In genomic region chr19:1956868-1957492, GRCh38 we compare ENCODE assay signal across 16 cellular contexts. TPM values are rescaled to one million over a fixed set of nuclear protein-coding genes. Genes with fewer than 3 reads are reported as not detected.
DNase-seq lines count a peak whose midpoint lies in the region; ATAC-seq and TF ChIP-seq lines count a peak whose summit lies in the region.
"Had no signal": no experiment of that assay in that cellular context is flagged by ENCODE, and none has a peak within 500 bp of the region (broad histone marks: within the 10 kb centered on the region; RNA-seq: fewer than 3 reads in every experiment).

No MANE protein-coding gene starts in this region.

- H3K4me3 ChIP-seq in adrenal gland: no peak overlapping the region
- H3K4me3 ChIP-seq in muscle layer of colon (ENCODE audit: low read depth in 1 of 2, low read length in 2 of 2): peak overlapping the region in 1 of 2 donors; percentile 23
- no peak overlapping the region for H3K4me3 ChIP-seq in testis
- no peak overlapping the region for H3K4me3 ChIP-seq in prostate gland
- H3K4me3 ChIP-seq in WERI-Rb-1 (ENCODE audit: low read depth, low read length): no peak overlapping the region
- H3K4me3 ChIP-seq: lower lobe of right lung had no signal

- no peak overlapping the region for H3K9ac ChIP-seq in muscle layer of colon (ENCODE audit: low read length)

- intact Hi-C loops in adrenal gland (cut with DNase I) (loop anchor here in 1 of 2 donors (10.0 kb wide), 1 partner anchor 48 kb away; no protein-coding TSS in a partner anchor), Right ventricle myocardium superior (cut with DNase I) (no loop called here), testis (cut with DNase I; ENCODE audit: low total_unique reads) (no loop called here), prostate gland (cut with DNase I) (no loop called here)

- H3K36me3 ChIP-seq in adrenal gland (replicated peaks in 1 of 2) (no peaks in the 10 kb centered on the region), muscle layer of colon (ENCODE audit: insufficient read depth, low read length) (no peaks in the 10 kb centered on the region), testis (ENCODE audit: low read depth, missing control alignments) (no peaks in the 10 kb centered on the region), prostate gland (no peaks in the 10 kb centered on the region), WERI-Rb-1 (peaks cover 6% of the 10 kb centered on the region; the same call in 1 of the 2 replicates)
- H3K36me3 ChIP-seq: breast epithelium had no signal

- DNase-seq in adrenal gland: peak; percentile 68 to 92 (median 83)
- no peak for DNase-seq in Right ventricle myocardium superior
- DNase-seq in testis: peak; percentile 51
- DNase-seq in GM13977 (ENCODE audit: low spot score): no peak
- no peak for DNase-seq in prostate gland (ENCODE audit: low spot score)
- DNase-seq in WERI-Rb-1: no peak
- DNase-seq: activated CD4-positive, CD25-positive, alpha-beta regulatory T cell; activated CD8-positive, alpha-beta memory T cell treated with anti-CD3 and anti-CD28 coated beads, Interleukin-2, amount 10 ng/mL, durations not matched to agents 7 days and 5 days; activated naive CD4-positive, alpha-beta T cell treated with anti-CD3 and anti-CD28 coated beads for 36 hours; CD4-positive, alpha-beta memory T cell; EL; lower lobe of right lung; NCI-H510A; stimulated activated CD4-positive, alpha-beta T cell treated with anti-CD3 and anti-CD28 coated beads, Interleukin-12 subunit alpha, Interleukin-12 subunit beta, amount 100 ng/mL, for 4 hours had no signal

- peak overlapping the region in 1 of 5 donors; percentile 22 for H3K27ac ChIP-seq in adrenal gland
- peak overlapping the region; percentile 52 for H3K27ac ChIP-seq in muscle layer of colon (ENCODE audit: low read depth, low read length)
- no peak overlapping the region for H3K27ac ChIP-seq in testis
- no peak overlapping the region for H3K27ac ChIP-seq in prostate gland
- no peak overlapping the region for H3K27ac ChIP-seq in WERI-Rb-1
- H3K27ac ChIP-seq: breast epithelium, lower lobe of right lung had no signal

- ATAC-seq in Right ventricle myocardium superior (ENCODE audit: poor library complexity): peak; percentile 68
- ATAC-seq: activated CD8-positive, alpha-beta memory T cell treated with anti-CD3 and anti-CD28 coated beads, Interleukin-2, amount 10 ng/mL, durations not matched to agents 7 days and 5 days; lower lobe of right lung had no signal

- in situ Hi-C loops in GM13977 (cut with MboI; ENCODE audit: low pct_unique_long_range_greater_than_20kb, low sequenced_read_pairs, unreplicated experiment): no loop called here

- no peak for TF ChIP-seq CTCF in adrenal gland (IDR thresholded peaks at IDR 0.05)
- TF ChIP-seq CTCF in testis (IDR thresholded peaks at IDR 0.05): no peak
- TF ChIP-seq CTCF in GM13977 (IDR thresholded peaks at IDR 0.05; ENCODE audit: extremely low read depth, insufficient read depth, missing control alignments): no peak
- no peak for TF ChIP-seq CTCF in prostate gland (IDR thresholded peaks at IDR 0.05)
- TF ChIP-seq CTCF in WERI-Rb-1 (IDR thresholded peaks at IDR 0.05; ENCODE audit: low read depth, low read length): no peak

- H3K9me3 ChIP-seq in adrenal gland (replicated peaks in 1 of 3) (no peaks in the 10 kb centered on the region), muscle layer of colon (ENCODE audit: low read length) (no peaks in the 10 kb centered on the region), testis (no peaks in the 10 kb centered on the region), prostate gland (no peaks in the 10 kb centered on the region), WERI-Rb-1 (ENCODE audit: severe bottlenecking) (no peaks in the 10 kb centered on the region)
- H3K9me3 ChIP-seq: breast epithelium, lower lobe of right lung had no signal

- WGBS in adrenal gland, 4 donors: 60 to 77% (median 67%) methylated on average over 14 to 28 of the region's 28 CpGs
- WGBS in testis, 2 donors: 70 to 77% methylated on average over 20 to 28 of the region's 28 CpGs
- WGBS in prostate gland: 56% methylated on average over 28 of the region's 28 CpGs

- H3K27me3 ChIP-seq in adrenal gland (no peaks in the 10 kb centered on the region), muscle layer of colon (ENCODE audit: control insufficient read depth in 1 of 2, insufficient read depth in 2 of 2, low read length in 2 of 2) (no peaks in the 10 kb centered on the region), testis (no peaks in the 10 kb centered on the region), prostate gland (replicated peaks; ENCODE audit: insufficient read depth) (no peaks in the 10 kb centered on the region), WERI-Rb-1 (ENCODE audit: insufficient read depth, low read depth, severe bottlenecking) (no peaks in the 10 kb centered on the region)
- H3K27me3 ChIP-seq: breast epithelium had no signal

- peaks cover 4 to 9% of the 10 kb centered on the region in 2 donors for H3K4me1 ChIP-seq in adrenal gland (replicated peaks in 1 of 2)
- peaks cover 8% of the 10 kb centered on the region for H3K4me1 ChIP-seq in muscle layer of colon (ENCODE audit: insufficient read depth, low read length)
- H3K4me1 ChIP-seq in testis: no peaks in the 10 kb centered on the region
- H3K4me1 ChIP-seq in prostate gland (replicated peaks): no peaks in the 10 kb centered on the region
- H3K4me1 ChIP-seq: breast epithelium, lower lobe of right lung had no signal

- peak in 1 of 2 donors; percentile 18 for TF ChIP-seq POLR2A in adrenal gland (IDR thresholded peaks at IDR 0.05)
- no peak for TF ChIP-seq POLR2A in testis (IDR thresholded peaks at IDR 0.05)
- TF ChIP-seq POLR2A in prostate gland (IDR thresholded peaks at IDR 0.05): no peak

RNA-seq across cellular contexts. Expression of gene CSNK1G2, which starts 16.0 kb away (rescaled TPM):
- total RNA-seq in adrenal gland (10 to 100 TPM; 50.7 to 83.4 (median 73.6) TPM), Right ventricle myocardium superior (24.3 TPM), testis (100 to 1,000 TPM; 159 to 287 TPM), prostate gland (100 to 1,000 TPM in 1 of 2 donors, 10 to 100 TPM in 1; 56.5 to 107 TPM)
- polyA plus RNA-seq in adrenal gland (100 to 1,000 TPM in 2 of 3 donors, 10 to 100 TPM in 1; 30.0 to 120 (median 100) TPM), testis (ENCODE audit: insufficient read depth, low read depth, low replicate concordance) (178 TPM)

RNA-seq across cellular contexts. Expression of gene ADAT3, which starts 51.8 kb away (rescaled TPM):
- total RNA-seq in adrenal gland (10 to 100 TPM in 3 of 8 donors, 1 to 10 TPM in 5; 4.7 to 29.6 (median 9.2) TPM), Right ventricle myocardium superior (2.1 TPM), testis (10 to 100 TPM; 10.6 to 16.7 TPM), prostate gland (10 to 100 TPM; 17.3 to 25.1 TPM)
- polyA plus RNA-seq in adrenal gland (1 to 10 TPM in 2 of 3 donors, not detected in 1; 8.1 to 8.3 TPM), testis (ENCODE audit: insufficient read depth, low read depth, low replicate concordance) (1.1 TPM)

RNA-seq across cellular contexts. Expression of gene SCAMP4, which starts 51.8 kb away (rescaled TPM):
- total RNA-seq in adrenal gland: 100 to 1,000 TPM in 3 of 8 donors, 10 to 100 TPM in 5; 47.8 to 192 (median 84.8) TPM
- 10 to 100 TPM; 13.5 to 43.8 (median 22.7) TPM for polyA plus RNA-seq in adrenal gland
- total RNA-seq in Right ventricle myocardium superior: 16.2 TPM
- total RNA-seq in testis: 100 to 1,000 TPM in 1 of 2 donors, 10 to 100 TPM in 1; 80.1 to 108 TPM
- polyA plus RNA-seq in testis (ENCODE audit: insufficient read depth, low read depth, low replicate concordance): 50.1 TPM
- 100 to 1,000 TPM; 161 to 248 TPM for total RNA-seq in prostate gland

RNA-seq across cellular contexts. Expression of gene BTBD2, which starts 58.5 kb away (rescaled TPM):
- total RNA-seq in adrenal gland: 100 to 1,000 TPM in 1 of 8 donors, 10 to 100 TPM in 7; 55.0 to 122 (median 82.4) TPM
- polyA plus RNA-seq in adrenal gland: 10 to 100 TPM; 11.8 to 87.5 (median 57.7) TPM
- 56.3 TPM for total RNA-seq in Right ventricle myocardium superior
- total RNA-seq in testis: 100 to 1,000 TPM in 1 of 2 donors, 10 to 100 TPM in 1; 61.1 to 117 TPM
- polyA plus RNA-seq in testis (ENCODE audit: insufficient read depth, low read depth, low replicate concordance): 43.2 TPM
- total RNA-seq in prostate gland: 100 to 1,000 TPM; 116 to 136 TPM

Comparison
In these comparisons a context has a peak if more than half of its experiments do, and no peak if none do; other contexts are left out.
1. DNase-seq: peak in adrenal gland (7 of 7) and testis (single experiment); none in Right ventricle myocardium superior (single experiment), GM13977 (single experiment), prostate gland (single experiment) and WERI-Rb-1 (single experiment).